In the genomic region with DNA sequence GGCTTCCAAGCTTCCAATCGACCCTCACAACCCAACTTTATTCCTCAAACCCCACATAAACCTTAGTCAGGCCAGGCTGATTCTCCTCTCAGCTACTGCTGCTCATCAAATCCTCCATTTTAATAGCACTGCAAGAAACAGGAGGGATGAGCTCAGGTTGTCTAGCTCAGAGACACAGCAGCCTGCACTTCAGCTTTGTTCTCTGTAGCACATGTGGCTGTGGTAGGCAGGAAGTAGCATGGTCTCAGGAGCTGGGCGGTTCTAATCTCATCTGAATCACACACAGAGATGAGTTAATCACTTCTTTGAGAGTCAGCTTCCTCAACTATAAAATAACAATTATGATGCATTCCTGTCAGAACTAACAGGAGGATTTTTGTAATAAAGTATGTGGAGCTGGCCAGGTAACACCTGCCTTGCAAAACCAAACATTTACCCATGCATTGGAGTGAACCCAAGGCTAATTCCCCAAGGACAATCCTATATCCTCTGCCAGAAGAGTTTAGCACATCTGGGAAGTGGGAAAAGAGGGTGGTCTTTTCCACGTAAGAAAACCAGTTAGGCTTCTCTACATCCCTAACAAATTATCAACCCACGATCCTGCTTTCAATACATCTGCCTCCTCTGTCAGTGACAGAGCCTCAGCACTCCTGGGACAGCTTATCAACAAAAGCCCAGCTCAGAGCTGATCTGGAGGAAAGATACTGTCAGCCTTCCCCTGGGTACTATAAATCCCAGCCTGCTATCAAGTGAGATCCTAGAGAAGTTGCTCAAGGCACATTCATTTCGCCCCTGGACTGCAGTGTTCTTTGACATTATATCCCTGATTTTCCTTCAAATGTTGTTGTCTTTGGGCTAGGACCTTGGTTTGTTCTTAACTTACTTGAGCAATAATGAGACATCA, we compare ENCODE assay signal across 8 cellular contexts. TPM values are rescaled to one million over a fixed set of nuclear protein-coding genes. Genes with fewer than 3 reads are reported as not detected.
DNase-seq lines count a peak whose midpoint lies in the region; ATAC-seq and TF ChIP-seq lines count a peak whose summit lies in the region.

No MANE protein-coding gene starts in this region.

- peaks cover 24% of the 10 kb centered on the region for H3K36me3 Mint-ChIP-seq in activated naive CD8-positive, alpha-beta T cell treated with anti-CD3 and anti-CD28 coated beads, Interleukin-2, amount 10 ng/mL, durations not matched to agents 7 days and 5 days
- peaks cover 0 to 33% (median 5%) of the 10 kb centered on the region in 5 donors for H3K36me3 Mint-ChIP-seq in naive thymus-derived CD4-positive, alpha-beta T cell

- ATAC-seq in GM18508 (IDR thresholded peaks at IDR 0.05; ENCODE audit: insufficient read depth, unreplicated experiment) (peak; percentile 54), HG03354 (IDR thresholded peaks at IDR 0.05; ENCODE audit: poor library complexity, severe bottlenecking, unreplicated experiment) (peak; percentile 92), upper lobe of left lung (ENCODE audit: low FRiP score in 2 of 2) (peak; percentile 58 to 81)
- ATAC-seq in activated naive CD8-positive, alpha-beta T cell treated with anti-CD3 and anti-CD28 coated beads, Interleukin-2, amount 10 ng/mL, durations not matched to agents 7 days and 5 days (ENCODE audit: low read depth) = peak; percentile 100
- ATAC-seq in naive thymus-derived CD4-positive, alpha-beta T cell = peak; percentile 99

- WGBS in upper lobe of left lung, 2 donors = 42 to 57% methylated on average over 5 of the region's 5 CpGs

- peaks cover 19% of the 10 kb centered on the region for H3K4me1 Mint-ChIP-seq in activated naive CD8-positive, alpha-beta T cell treated with anti-CD3 and anti-CD28 coated beads, Interleukin-2, amount 10 ng/mL, durations not matched to agents 7 days and 5 days
- peaks cover 20 to 41% (median 38%) of the 10 kb centered on the region in 7 donors for H3K4me1 Mint-ChIP-seq in naive thymus-derived CD4-positive, alpha-beta T cell

- no peaks in the 10 kb centered on the region for H3K79me2 ChIP-seq in SU-DHL-6 (ENCODE audit: insufficient read depth, low read length)

- no peak for TF ChIP-seq EP300 in upper lobe of left lung (IDR thresholded peaks at IDR 0.05)

- POLR2A ChIA-PET in activated naive CD8-positive, alpha-beta T cell treated with anti-CD3 and anti-CD28 coated beads, Interleukin-2, amount 10 ng/mL, durations not matched to agents 7 days and 5 days (lab: Charles Lee) = interaction anchor here (0.7 to 2.6 kb wide), 6 partner anchors 13 to 110 kb away, joined by 3 to 44 read pairs (median 6); a partner anchor contains a TSS
- POLR2A ChIA-PET in naive thymus-derived CD4-positive, alpha-beta T cell (lab: Charles Lee) = interaction anchor here (0.8 to 2.7 kb wide), 13 partner anchors 10 to 113 kb away, joined by 3 to 31 read pairs (median 3); a partner anchor contains a TSS

- intact Hi-C loops in naive thymus-derived CD4-positive, alpha-beta T cell (cut with micrococcal nuclease) = loop anchor here (1.0 to 5.0 kb wide), 8 partner anchors 28 to 115 kb away; no protein-coding TSS in a partner anchor

- no peaks in the 10 kb centered on the region for H3K9me2 ChIP-seq in SU-DHL-6 (replicated peaks; ENCODE audit: insufficient read depth, low read length)

- CTCF ChIA-PET in naive thymus-derived CD4-positive, alpha-beta T cell (lab: Charles Lee) = interaction anchor here (0.8 to 1.0 kb wide), 2 partner anchors 10 to 116 kb away, joined by 3 read pairs; no protein-coding TSS in a partner anchor

- TF ChIP-seq CTCF in SU-DHL-6 (IDR thresholded peaks at IDR 0.05; ENCODE audit: insufficient read depth, low read length, poor library complexity, severe bottlenecking) = no peak
- TF ChIP-seq CTCF in upper lobe of left lung (IDR thresholded peaks at IDR 0.05) = no peak

- H3K36me3 ChIP-seq in SU-DHL-6 (ENCODE audit: low read length) (no peaks in the 10 kb centered on the region), upper lobe of left lung (no peaks in the 10 kb centered on the region)
- H3K36me3 ChIP-seq in naive thymus-derived CD4-positive, alpha-beta T cell (ENCODE audit: control insufficient read depth in 2 of 3, insufficient read depth in 3 of 3, low read length in 3 of 3) = no peaks in the 10 kb centered on the region

- H3F3A ChIP-seq in SU-DHL-6 (ENCODE audit: insufficient read depth) = no peaks in the 10 kb centered on the region

- H3K27ac ChIP-seq in SU-DHL-6 (ENCODE audit: low read depth, low read length) = no peak overlapping the region
- H3K27ac ChIP-seq in naive thymus-derived CD4-positive, alpha-beta T cell (ENCODE audit: low read depth, low read length) = peak overlapping the region; percentile 56
- no peak overlapping the region for H3K27ac ChIP-seq in upper lobe of left lung

- H3K27me3 Mint-ChIP-seq in activated naive CD8-positive, alpha-beta T cell treated with anti-CD3 and anti-CD28 coated beads, Interleukin-2, amount 10 ng/mL, durations not matched to agents 7 days and 5 days = no peaks in the 10 kb centered on the region
- no peaks in the 10 kb centered on the region for H3K27me3 Mint-ChIP-seq in naive thymus-derived CD4-positive, alpha-beta T cell

- H3K4me1 ChIP-seq in naive thymus-derived CD4-positive, alpha-beta T cell (ENCODE audit: control insufficient read depth in 2 of 2, insufficient read depth in 2 of 2, low read length in 2 of 2) = peaks cover 13 to 22% of the 10 kb centered on the region in 2 donors
- peaks cover 0 to 5% (median 3%) of the 10 kb centered on the region in 4 donors for H3K4me1 ChIP-seq in upper lobe of left lung

- no peak for TF ChIP-seq POLR2A in upper lobe of left lung (IDR thresholded peaks at IDR 0.05)

- H4K20me1 ChIP-seq in SU-DHL-6 (ENCODE audit: low read depth, low read length) = no peaks in the 10 kb centered on the region

- peaks cover 4% of the 10 kb centered on the region for H3K9me3 Mint-ChIP-seq in activated naive CD8-positive, alpha-beta T cell treated with anti-CD3 and anti-CD28 coated beads, Interleukin-2, amount 10 ng/mL, durations not matched to agents 7 days and 5 days
- peaks cover 0 to 11% (median 2%) of the 10 kb centered on the region in 11 donors for H3K9me3 Mint-ChIP-seq in naive thymus-derived CD4-positive, alpha-beta T cell

- no peak overlapping the region for H3K9ac ChIP-seq in SU-DHL-6 (ENCODE audit: low read length)

- H3K27ac Mint-ChIP-seq in activated naive CD8-positive, alpha-beta T cell treated with anti-CD3 and anti-CD28 coated beads, Interleukin-2, amount 10 ng/mL, durations not matched to agents 7 days and 5 days = peak overlapping the region; percentile 93
- H3K27ac Mint-ChIP-seq in naive thymus-derived CD4-positive, alpha-beta T cell = peak overlapping the region; percentile 87 to 98 (median 95)

- no peak overlapping the region for H3K4me2 ChIP-seq in SU-DHL-6 (ENCODE audit: low read depth, low read length, poor library complexity, severe bottlenecking)

- H3K4me3 ChIP-seq in SU-DHL-6 (ENCODE audit: insufficient read depth, low read length, poor library complexity, severe bottlenecking) = no peak overlapping the region
- H3K4me3 ChIP-seq in naive thymus-derived CD4-positive, alpha-beta T cell (ENCODE audit: low read length) = no peak overlapping the region
- no peak overlapping the region for H3K4me3 ChIP-seq in upper lobe of left lung

- peak overlapping the region; percentile 59 for H3K4me3 Mint-ChIP-seq in activated naive CD8-positive, alpha-beta T cell treated with anti-CD3 and anti-CD28 coated beads, Interleukin-2, amount 10 ng/mL, durations not matched to agents 7 days and 5 days
- peak overlapping the region; percentile 42 to 82 (median 68) for H3K4me3 Mint-ChIP-seq in naive thymus-derived CD4-positive, alpha-beta T cell

- H3K27me3 ChIP-seq in SU-DHL-6 (ENCODE audit: low read length) (no peaks in the 10 kb centered on the region), upper lobe of left lung (no peaks in the 10 kb centered on the region)
- no peaks in the 10 kb centered on the region for H3K27me3 ChIP-seq in naive thymus-derived CD4-positive, alpha-beta T cell (ENCODE audit: control insufficient read depth in 2 of 2, insufficient read depth in 2 of 2, low read length in 2 of 2)

- H2AFZ ChIP-seq in SU-DHL-6 (ENCODE audit: low read depth, low read length, severe bottlenecking) = peak overlapping the region; percentile 26

- DNase-seq in activated naive CD8-positive, alpha-beta T cell treated with anti-CD3 and anti-CD28 coated beads, Interleukin-2, amount 10 ng/mL, durations not matched to agents 7 days and 5 days = peak; percentile 33
- peak; percentile 12 to 79 (median 69) for DNase-seq in naive thymus-derived CD4-positive, alpha-beta T cell
- DNase-seq in upper lobe of left lung (no peak), NCI-H2107 (lab: John Stamatoyannopoulos, UW) (no peak), NCI-H146 (lab: John Stamatoyannopoulos, UW) (no peak)

- H3K9me3 ChIP-seq in SU-DHL-6 (ENCODE audit: insufficient read depth, low read length) = no peaks in the 10 kb centered on the region
- H3K9me3 ChIP-seq in naive thymus-derived CD4-positive, alpha-beta T cell (ENCODE audit: control insufficient read depth in 2 of 3, low read length in 3 of 3) = no peaks in the 10 kb centered on the region
- H3K9me3 ChIP-seq in upper lobe of left lung = no peaks in the 10 kb centered on the region

RNA-seq across cellular contexts. Expression of a gene that starts 32.8 kb away (rescaled TPM):
- total RNA-seq in activated naive CD8-positive, alpha-beta T cell treated with anti-CD3 and anti-CD28 coated beads, Interleukin-2, amount 10 ng/mL, durations not matched to agents 7 days and 5 days = 10 to 100 TPM in 1 of 2 experiments, 1 to 10 TPM in 1; 9.9 to 14.6 TPM
- 10 to 100 TPM in 1 of 5 experiments, 1 to 10 TPM in 2, under 1 TPM in 2; 0.24 to 32.9 (median 2.0) TPM for total RNA-seq in naive thymus-derived CD4-positive, alpha-beta T cell
- polyA plus RNA-seq in naive thymus-derived CD4-positive, alpha-beta T cell = under 1 TPM; 0.13 to 0.41 TPM
- total RNA-seq in upper lobe of left lung = 10 to 100 TPM in 1 of 6 donors, 1 to 10 TPM in 5; 2.1 to 10.2 (median 4.3) TPM

Comparison
In these comparisons a context has a peak if more than half of its experiments do, and no peak if none do; other contexts are left out.
1. DNase-seq: peak in activated naive CD8-positive, alpha-beta T cell treated with anti-CD3 and anti-CD28 coated beads, Interleukin-2, amount 10 ng/mL, durations not matched to agents 7 days and 5 days (single experiment) and naive thymus-derived CD4-positive, alpha-beta T cell (9 of 9); none in upper lobe of left lung (0 of 2), NCI-H2107 (single experiment) and NCI-H146 (single experiment).
2. Peak in every context shown above with its lines, with median percentiles within 50 percentile points of each other: ATAC-seq.